In the genomic region with DNA sequence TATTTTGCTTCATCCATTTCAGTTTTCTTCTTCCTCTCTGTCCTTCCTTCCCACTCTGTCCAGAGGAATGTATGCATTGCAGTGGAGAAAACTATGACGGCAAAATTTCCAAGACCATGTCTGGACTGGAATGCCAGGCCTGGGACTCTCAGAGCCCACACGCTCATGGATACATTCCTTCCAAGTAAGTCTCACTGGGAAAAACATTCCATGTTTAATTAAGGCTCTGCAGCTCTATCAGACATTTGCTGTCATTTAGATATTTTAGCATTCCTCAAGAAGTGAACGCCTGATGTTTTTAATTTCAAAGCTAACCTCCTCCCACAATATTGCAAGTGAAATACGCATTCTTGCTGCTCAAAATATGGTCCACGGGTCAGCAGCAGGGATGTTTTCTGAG, we compare ENCODE assay signal across 27 cellular contexts. TPM values are rescaled to one million over a fixed set of nuclear protein-coding genes. Genes with fewer than 3 reads are reported as not detected.
"Had no signal": no experiment of that assay in that cellular context is flagged by ENCODE, and none has a peak within 500 bp of the region (broad histone marks: within the 10 kb centered on the region; RNA-seq: fewer than 3 reads in every experiment).

No MANE protein-coding gene starts in this region.

- H3K36me3 Mint-ChIP-seq: natural killer cell treated with Interleukin-12 subunit alpha and Interleukin-12 subunit beta and Interleukin-15 and Interleukin-18, amount 100 ng/mL, for 72 hours; neural progenitor cell; type B pancreatic cell had no signal

- FAIRE-seq: colon, small intestine, urothelium cell line had no signal

- H3K9me3 ChIP-seq: esophagus squamous epithelium, heart left ventricle, mucosa of descending colon, ovary, right atrium auricular region, sigmoid colon had no signal

- H3K4me3 ChIP-seq: esophagus squamous epithelium, heart left ventricle, lung, mucosa of descending colon, neural progenitor cell, ovary, right atrium auricular region, sigmoid colon had no signal

- ATAC-seq: heart left ventricle; left colon; left ventricle myocardium superior; mucosa of descending colon; natural killer cell treated with Interleukin-12 subunit alpha and Interleukin-12 subunit beta and Interleukin-15 and Interleukin-18, amount 100 ng/mL, for 72 hours had no signal

- H3K9ac ChIP-seq: neural progenitor cell had no signal

- DNase-seq: dermis blood vessel endothelial cell; esophagus squamous epithelium; foreskin melanocyte; heart left ventricle; hippocampal formation; left colon; left ventricle myocardium superior; mesenchymal stem cell; mucosa of descending colon; nucleus accumbens; ovary; sigmoid colon; small intestine; stimulated activated CD4-positive, alpha-beta T cell treated with anti-CD3 and anti-CD28 coated beads, Interleukin-2, amount 100 ng/mL, for 48 hours; stimulated activated naive CD4-positive, alpha-beta T cell treated with Interleukin-2 at 50 U/mL for 16 hours had no signal

- H2AFZ ChIP-seq: neural progenitor cell had no signal

- H3K4me2 ChIP-seq: neural progenitor cell had no signal

- H3K27me3 Mint-ChIP-seq: type B pancreatic cell had no signal

- H3K27ac Mint-ChIP-seq: natural killer cell treated with Interleukin-12 subunit alpha and Interleukin-12 subunit beta and Interleukin-15 and Interleukin-18, amount 100 ng/mL, for 72 hours; neural progenitor cell; type B pancreatic cell had no signal

- H3K4me1 ChIP-seq: esophagus squamous epithelium, heart left ventricle, neural progenitor cell, right atrium auricular region had no signal

- H3K27me3 ChIP-seq: esophagus squamous epithelium, heart left ventricle, neural progenitor cell, ovary, right atrium auricular region, sigmoid colon had no signal

- H3K36me3 ChIP-seq: esophagus squamous epithelium, heart left ventricle, neural progenitor cell, ovary, right atrium auricular region, sigmoid colon had no signal

- H3K27ac ChIP-seq: esophagus squamous epithelium, heart left ventricle, neural progenitor cell, ovary, right atrium auricular region, sigmoid colon had no signal

- H3K4me3 Mint-ChIP-seq: natural killer cell treated with Interleukin-12 subunit alpha and Interleukin-12 subunit beta and Interleukin-15 and Interleukin-18, amount 100 ng/mL, for 72 hours; neural progenitor cell; type B pancreatic cell had no signal

- H3K9me3 Mint-ChIP-seq: natural killer cell treated with Interleukin-12 subunit alpha and Interleukin-12 subunit beta and Interleukin-15 and Interleukin-18, amount 100 ng/mL, for 72 hours; neural progenitor cell; type B pancreatic cell had no signal

- H3K4me1 Mint-ChIP-seq: neural progenitor cell had no signal

RNA-seq across cellular contexts. Expression of a gene that starts 12.7 kb away (rescaled TPM):
- total RNA-seq: dermis blood vessel endothelial cell, epithelial cell of proximal tubule, esophagus squamous epithelium, glomerular endothelial cell, kidney epithelial cell, left colon, myocyte, posterior vena cava, right atrium auricular region, sigmoid colon had no signal
- polyA plus RNA-seq: ovary had no signal

RNA-seq across cellular contexts. Expression of a gene that starts 50.7 kb away (rescaled TPM):
- total RNA-seq: dermis blood vessel endothelial cell; epithelial cell of proximal tubule; glomerular endothelial cell; kidney epithelial cell; left colon; left ventricle myocardium superior; myocyte; natural killer cell treated with Interleukin-12 subunit alpha and Interleukin-12 subunit beta and Interleukin-15 and Interleukin-18, amount 100 ng/mL, for 72 hours; posterior vena cava; right atrium auricular region; sigmoid colon had no signal
- polyA plus RNA-seq: heart left ventricle had no signal
